ENCODE assay signal across 7 cellular contexts in the genomic region with DNA sequence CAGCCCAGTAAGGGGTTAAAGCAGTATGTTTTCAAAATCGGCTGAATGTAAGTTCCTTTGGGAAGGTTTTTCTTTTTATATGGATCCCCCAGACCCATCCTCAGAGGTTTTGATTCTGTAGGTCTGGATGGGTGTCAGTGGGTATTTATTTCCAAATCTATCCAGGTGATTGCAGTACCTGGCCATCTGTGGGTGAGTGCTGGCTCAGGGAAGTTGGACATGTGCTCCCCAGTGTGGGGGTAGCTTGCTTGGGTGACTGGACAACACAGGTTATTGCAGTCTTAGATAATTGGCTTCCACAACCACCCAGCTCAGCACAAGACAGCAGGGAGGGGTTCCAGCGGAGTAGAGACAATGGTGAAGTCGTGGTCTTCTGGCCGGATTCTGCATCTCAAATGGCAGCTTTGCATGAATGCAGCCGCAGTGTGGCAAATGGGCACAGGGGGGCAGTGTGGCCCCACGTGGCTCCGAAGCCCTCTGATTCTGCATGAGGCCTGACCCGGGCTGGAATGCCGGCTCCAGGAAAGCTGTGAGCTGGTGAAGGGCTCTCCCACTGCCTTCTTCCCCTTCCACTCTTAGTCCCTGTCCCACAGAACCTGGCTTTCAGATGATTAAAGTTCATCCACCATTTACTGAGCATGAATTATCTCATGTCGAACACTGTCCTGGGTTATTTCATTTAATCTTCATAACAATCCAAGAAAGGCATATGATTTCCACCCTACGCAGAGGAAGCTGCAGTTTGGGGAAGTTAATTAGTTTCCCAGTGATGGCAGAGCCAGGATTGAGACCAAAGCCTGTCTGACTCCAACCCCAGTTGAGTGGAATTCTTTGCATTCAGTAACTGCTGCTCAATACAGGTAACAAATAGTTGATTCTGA.
DNase-seq lines count a peak whose midpoint lies in the region; ATAC-seq and TF ChIP-seq lines count a peak whose summit lies in the region.

No MANE protein-coding gene starts in this region.

- H3K27ac Mint-ChIP-seq in activated CD4-positive, alpha-beta memory T cell treated with anti-CD3 and anti-CD28 coated beads, Interleukin-2, amount 10 ng/mL, durations not matched to agents 7 days and 5 days = no peak overlapping the region

- no peaks in the 10 kb centered on the region for H3K36me3 Mint-ChIP-seq in activated CD4-positive, alpha-beta memory T cell treated with anti-CD3 and anti-CD28 coated beads, Interleukin-2, amount 10 ng/mL, durations not matched to agents 7 days and 5 days (ENCODE audit: low read depth)

- DNase-seq in NCI-H526 (lab: John Stamatoyannopoulos, UW) = peak; percentile 44 to 92
- peak; percentile 73 for DNase-seq in activated CD4-positive, alpha-beta memory T cell treated with anti-CD3 and anti-CD28 coated beads, Interleukin-2, amount 10 ng/mL, durations not matched to agents 7 days and 5 days
- DNase-seq in effector CD8-positive, alpha-beta T cell (lab: John Stamatoyannopoulos, UW) = peak; percentile 40
- DNase-seq in mesendoderm = peak; percentile 90
- DNase-seq in stimulated activated CD8-positive, alpha-beta memory T cell treated with anti-CD3 and anti-CD28 coated beads, Interleukin-15, amount 100 ng/mL, for 24 hours (ENCODE audit: low read depth) = peak; percentile 58

- H3K4ac ChIP-seq in mesendoderm (ENCODE audit: low read depth, low read length) = no peak overlapping the region

- H3K9ac ChIP-seq in mesendoderm (ENCODE audit: low read length) = peak overlapping the region; percentile 17

- H2BK5ac ChIP-seq in mesendoderm (ENCODE audit: low read length) = no peak overlapping the region

- ATAC-seq in HG03097 (IDR thresholded peaks at IDR 0.05; ENCODE audit: low FRiP score, unreplicated experiment) = peak; percentile 68

- no peaks in the 10 kb centered on the region for H3K79me1 ChIP-seq in mesendoderm (ENCODE audit: low read length)

- no peak overlapping the region for H2AK5ac ChIP-seq in mesendoderm (ENCODE audit: low read length)

- H3K56ac ChIP-seq in mesendoderm (ENCODE audit: low read length) = peak overlapping the region; percentile 51

- no peaks in the 10 kb centered on the region for H3K79me2 ChIP-seq in mesendoderm (ENCODE audit: control insufficient read depth, insufficient read depth, low read length)

- H4K5ac ChIP-seq in mesendoderm (ENCODE audit: low read length) = no peak overlapping the region

- POLR2A ChIA-PET in activated CD4-positive, alpha-beta memory T cell treated with anti-CD3 and anti-CD28 coated beads, Interleukin-2, amount 10 ng/mL, durations not matched to agents 7 days and 5 days (lab: Charles Lee) = interaction anchor here (0.8 to 1.3 kb wide), 2 partner anchors 109 to 286 kb away, joined by 3 to 4 read pairs; a partner anchor contains a TSS

- H3K27me3 Mint-ChIP-seq in activated CD4-positive, alpha-beta memory T cell treated with anti-CD3 and anti-CD28 coated beads, Interleukin-2, amount 10 ng/mL, durations not matched to agents 7 days and 5 days = peaks cover 18% of the 10 kb centered on the region

- no peaks in the 10 kb centered on the region for H3K9me3 Mint-ChIP-seq in activated CD4-positive, alpha-beta memory T cell treated with anti-CD3 and anti-CD28 coated beads, Interleukin-2, amount 10 ng/mL, durations not matched to agents 7 days and 5 days

- no peak overlapping the region for H3K27ac ChIP-seq in mesendoderm (ENCODE audit: low read depth, low read length)

- no peaks in the 10 kb centered on the region for H3K27me3 ChIP-seq in mesendoderm (ENCODE audit: insufficient read depth, low read length, poor library complexity)

- CTCF ChIA-PET in activated CD4-positive, alpha-beta memory T cell treated with anti-CD3 and anti-CD28 coated beads, Interleukin-2, amount 10 ng/mL, durations not matched to agents 7 days and 5 days (lab: Charles Lee) = interaction anchor here (0.6 to 11.5 kb wide), 23 partner anchors 9 to 559 kb away, joined by 3 to 147 read pairs (median 3); no protein-coding TSS in a partner anchor

- no peak overlapping the region for H2BK15ac ChIP-seq in mesendoderm (replicated peaks; ENCODE audit: low read depth)

- H3K36me3 ChIP-seq in mesendoderm (ENCODE audit: control insufficient read depth, insufficient read depth, low read length) = no peaks in the 10 kb centered on the region

- WGBS in mesendoderm (ENCODE audit: extremely low coverage, insufficient coverage, low lambda C conversion rate) = no CpG with 5 or more reads among the region's 11 CpGs

- no peak overlapping the region for H3K4me3 ChIP-seq in mesendoderm (ENCODE audit: low read length)

- no peak overlapping the region for H3K4me2 ChIP-seq in mesendoderm (ENCODE audit: low read length)

- H3K18ac ChIP-seq in mesendoderm (ENCODE audit: low read length) = no peak overlapping the region

- TF ChIP-seq CTCF in GM12873 (IDR thresholded peaks at IDR 0.05; ENCODE audit: insufficient read depth, low read depth, low read length, missing control alignments) = peak; percentile 99

- H3K4me1 Mint-ChIP-seq in activated CD4-positive, alpha-beta memory T cell treated with anti-CD3 and anti-CD28 coated beads, Interleukin-2, amount 10 ng/mL, durations not matched to agents 7 days and 5 days = peaks cover 2% of the 10 kb centered on the region

- H2BK120ac ChIP-seq in mesendoderm (ENCODE audit: low read depth, low read length) = no peak overlapping the region

- H4K8ac ChIP-seq in mesendoderm (ENCODE audit: low read depth, low read length) = no peak overlapping the region

- H3K4me3 Mint-ChIP-seq in activated CD4-positive, alpha-beta memory T cell treated with anti-CD3 and anti-CD28 coated beads, Interleukin-2, amount 10 ng/mL, durations not matched to agents 7 days and 5 days = no peak overlapping the region

- no peaks in the 10 kb centered on the region for H3K4me1 ChIP-seq in mesendoderm (ENCODE audit: control insufficient read depth, low read depth, low read length)

- no peak overlapping the region for H3K23ac ChIP-seq in mesendoderm (ENCODE audit: low read length)

Comparison
In these comparisons a context has a peak if more than half of its experiments do, and no peak if none do; other contexts are left out.
1. DNase-seq: peak in every context shown above with its lines; median percentile 90 in mesendoderm; 73 in activated CD4-positive, alpha-beta memory T cell treated with anti-CD3 and anti-CD28 coated beads, Interleukin-2, amount 10 ng/mL, durations not matched to agents 7 days and 5 days; 68 in NCI-H526; 58 in stimulated activated CD8-positive, alpha-beta memory T cell treated with anti-CD3 and anti-CD28 coated beads, Interleukin-15, amount 100 ng/mL, for 24 hours; 40 in effector CD8-positive, alpha-beta T cell.